ENCODE assay signal across 1 cellular context in genomic region chr5:174532453-174533126, GRCh38.
TF ChIP-seq lines count a peak whose summit lies in the region.

No MANE protein-coding gene starts in this region.

TF ChIP-seq in HEK293, 187 proteins besides CTCF, POLR2A, EP300 and RAD21 (continued from another document and continues in another):
- TF ChIP-seq KLF1 (tag by site-specific recombination; IDR thresholded peaks at IDR 0.05) = no peak
- TF ChIP-seq ZNF585B (tag by site-specific recombination; IDR thresholded peaks at IDR 0.05) = no peak
- no peak for TF ChIP-seq MEIS1 (CRISPR knock-in tag; IDR thresholded peaks at IDR 0.05; ENCODE audit: borderline replicate concordance)
- TF ChIP-seq, protein P1, sequence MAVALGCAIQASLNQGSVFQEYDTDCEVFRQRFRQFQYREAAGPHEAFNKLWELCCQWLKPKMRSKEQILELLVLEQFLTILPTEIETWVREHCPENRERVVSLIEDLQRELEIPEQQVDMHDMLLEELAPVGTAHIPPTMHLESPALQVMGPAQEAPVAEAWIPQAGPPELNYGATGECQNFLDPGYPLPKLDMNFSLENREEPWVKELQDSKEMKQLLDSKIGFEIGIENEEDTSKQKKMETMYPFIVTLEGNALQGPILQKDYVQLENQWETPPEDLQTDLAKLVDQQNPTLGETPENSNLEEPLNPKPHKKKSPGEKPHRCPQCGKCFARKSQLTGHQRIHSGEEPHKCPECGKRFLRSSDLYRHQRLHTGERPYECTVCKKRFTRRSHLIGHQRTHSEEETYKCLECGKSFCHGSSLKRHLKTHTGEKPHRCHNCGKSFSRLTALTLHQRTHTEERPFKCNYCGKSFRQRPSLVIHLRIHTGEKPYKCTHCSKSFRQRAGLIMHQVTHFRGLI (tag by site-specific recombination; IDR thresholded peaks at IDR 0.05) = 0 out of 2 replicates have a peak, but pooled peaks have one; percentile 11
- TF ChIP-seq IKZF3 (tag by site-specific recombination; IDR thresholded peaks at IDR 0.05) = peak; percentile 95
- no peak for TF ChIP-seq SCRT1 (tag by site-specific recombination; IDR thresholded peaks at IDR 0.05; ENCODE audit: borderline replicate concordance)
- no peak for TF ChIP-seq ZNF426 (tag by site-specific recombination; IDR thresholded peaks at IDR 0.05)
- no peak for TF ChIP-seq ZNF169 (tag by site-specific recombination; IDR thresholded peaks at IDR 0.05)
- TF ChIP-seq ZNF394 (tag by site-specific recombination; IDR thresholded peaks at IDR 0.05; ENCODE audit: borderline replicate concordance) = no peak; the same call in 1 of the 2 replicates
- peak; percentile 84; the same call in 1 of the 2 replicates for TF ChIP-seq ZNF561 (tag by site-specific recombination; IDR thresholded peaks at IDR 0.05; ENCODE audit: borderline replicate concordance)
- peak; percentile 76 for TF ChIP-seq KLF8 (tag by site-specific recombination; IDR thresholded peaks at IDR 0.05)
- TF ChIP-seq ZNF654 (tag by site-specific recombination; IDR thresholded peaks at IDR 0.05; ENCODE audit: low read depth) = no peak
- TF ChIP-seq, protein P2, sequence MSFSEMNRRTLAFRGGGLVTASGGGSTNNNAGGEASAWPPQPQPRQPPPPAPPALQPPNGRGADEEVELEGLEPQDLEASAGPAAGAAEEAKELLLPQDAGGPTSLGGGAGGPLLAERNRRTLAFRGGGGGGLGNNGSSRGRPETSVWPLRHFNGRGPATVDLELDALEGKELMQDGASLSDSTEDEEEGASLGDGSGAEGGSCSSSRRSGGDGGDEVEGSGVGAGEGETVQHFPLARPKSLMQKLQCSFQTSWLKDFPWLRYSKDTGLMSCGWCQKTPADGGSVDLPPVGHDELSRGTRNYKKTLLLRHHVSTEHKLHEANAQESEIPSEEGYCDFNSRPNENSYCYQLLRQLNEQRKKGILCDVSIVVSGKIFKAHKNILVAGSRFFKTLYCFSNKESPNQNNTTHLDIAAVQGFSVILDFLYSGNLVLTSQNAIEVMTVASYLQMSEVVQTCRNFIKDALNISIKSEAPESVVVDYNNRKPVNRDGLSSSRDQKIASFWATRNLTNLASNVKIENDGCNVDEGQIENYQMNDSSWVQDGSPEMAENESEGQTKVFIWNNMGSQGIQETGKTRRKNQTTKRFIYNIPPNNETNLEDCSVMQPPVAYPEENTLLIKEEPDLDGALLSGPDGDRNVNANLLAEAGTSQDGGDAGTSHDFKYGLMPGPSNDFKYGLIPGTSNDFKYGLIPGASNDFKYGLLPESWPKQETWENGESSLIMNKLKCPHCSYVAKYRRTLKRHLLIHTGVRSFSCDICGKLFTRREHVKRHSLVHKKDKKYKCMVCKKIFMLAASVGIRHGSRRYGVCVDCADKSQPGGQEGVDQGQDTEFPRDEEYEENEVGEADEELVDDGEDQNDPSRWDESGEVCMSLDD (tag by site-specific recombination; IDR thresholded peaks at IDR 0.05) = no peak
- TF ChIP-seq OSR2 (tag by site-specific recombination; IDR thresholded peaks at IDR 0.05) = peak; percentile 97
- TF ChIP-seq ZNF629 (tag by site-specific recombination; IDR thresholded peaks at IDR 0.05) = peak; percentile 88
- TF ChIP-seq ZBTB11 (tag by site-specific recombination; conservative IDR thresholded peaks at IDR 0.05; ENCODE audit: low read depth) = peak; percentile 30; the same call in 1 of the 2 replicates
- peak; percentile 55 for TF ChIP-seq SP2 (tag by site-specific recombination; IDR thresholded peaks at IDR 0.05)
- no peak for TF ChIP-seq HOXD13 (CRISPR knock-in tag; IDR thresholded peaks at IDR 0.05; ENCODE audit: borderline replicate concordance)
- TF ChIP-seq ZNF521 (tag by site-specific recombination; IDR thresholded peaks at IDR 0.05) = no peak
- no peak for TF ChIP-seq ZNF548 (tag by site-specific recombination; IDR thresholded peaks at IDR 0.05)
- no peak for TF ChIP-seq ZBTB48 (tag by site-specific recombination; IDR thresholded peaks at IDR 0.05)
- TF ChIP-seq ZNF354C (tag by site-specific recombination; IDR thresholded peaks at IDR 0.05; ENCODE audit: borderline replicate concordance, low read depth) = no peak
- TF ChIP-seq, protein P3, sequence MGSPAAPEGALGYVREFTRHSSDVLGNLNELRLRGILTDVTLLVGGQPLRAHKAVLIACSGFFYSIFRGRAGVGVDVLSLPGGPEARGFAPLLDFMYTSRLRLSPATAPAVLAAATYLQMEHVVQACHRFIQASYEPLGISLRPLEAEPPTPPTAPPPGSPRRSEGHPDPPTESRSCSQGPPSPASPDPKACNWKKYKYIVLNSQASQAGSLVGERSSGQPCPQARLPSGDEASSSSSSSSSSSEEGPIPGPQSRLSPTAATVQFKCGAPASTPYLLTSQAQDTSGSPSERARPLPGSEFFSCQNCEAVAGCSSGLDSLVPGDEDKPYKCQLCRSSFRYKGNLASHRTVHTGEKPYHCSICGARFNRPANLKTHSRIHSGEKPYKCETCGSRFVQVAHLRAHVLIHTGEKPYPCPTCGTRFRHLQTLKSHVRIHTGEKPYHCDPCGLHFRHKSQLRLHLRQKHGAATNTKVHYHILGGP (tag by site-specific recombination; IDR thresholded peaks at IDR 0.05) = no peak
- TF ChIP-seq ZBTB20 (tag by site-specific recombination; IDR thresholded peaks at IDR 0.05) = no peak
- no peak for TF ChIP-seq ZNF623 (tag by site-specific recombination; IDR thresholded peaks at IDR 0.05)
- TF ChIP-seq ZNF148 (tag by site-specific recombination; IDR thresholded peaks at IDR 0.05; ENCODE audit: borderline replicate concordance) = no peak
- no peak; the same call in 1 of the 2 replicates for TF ChIP-seq ZNF610 (tag by site-specific recombination; IDR thresholded peaks at IDR 0.05; ENCODE audit: borderline replicate concordance)
- TF ChIP-seq ZNF571 (tag by site-specific recombination; IDR thresholded peaks at IDR 0.05) = no peak
- no peak for TF ChIP-seq ZNF184 (tag by site-specific recombination; IDR thresholded peaks at IDR 0.05)
- TF ChIP-seq, protein P4, sequence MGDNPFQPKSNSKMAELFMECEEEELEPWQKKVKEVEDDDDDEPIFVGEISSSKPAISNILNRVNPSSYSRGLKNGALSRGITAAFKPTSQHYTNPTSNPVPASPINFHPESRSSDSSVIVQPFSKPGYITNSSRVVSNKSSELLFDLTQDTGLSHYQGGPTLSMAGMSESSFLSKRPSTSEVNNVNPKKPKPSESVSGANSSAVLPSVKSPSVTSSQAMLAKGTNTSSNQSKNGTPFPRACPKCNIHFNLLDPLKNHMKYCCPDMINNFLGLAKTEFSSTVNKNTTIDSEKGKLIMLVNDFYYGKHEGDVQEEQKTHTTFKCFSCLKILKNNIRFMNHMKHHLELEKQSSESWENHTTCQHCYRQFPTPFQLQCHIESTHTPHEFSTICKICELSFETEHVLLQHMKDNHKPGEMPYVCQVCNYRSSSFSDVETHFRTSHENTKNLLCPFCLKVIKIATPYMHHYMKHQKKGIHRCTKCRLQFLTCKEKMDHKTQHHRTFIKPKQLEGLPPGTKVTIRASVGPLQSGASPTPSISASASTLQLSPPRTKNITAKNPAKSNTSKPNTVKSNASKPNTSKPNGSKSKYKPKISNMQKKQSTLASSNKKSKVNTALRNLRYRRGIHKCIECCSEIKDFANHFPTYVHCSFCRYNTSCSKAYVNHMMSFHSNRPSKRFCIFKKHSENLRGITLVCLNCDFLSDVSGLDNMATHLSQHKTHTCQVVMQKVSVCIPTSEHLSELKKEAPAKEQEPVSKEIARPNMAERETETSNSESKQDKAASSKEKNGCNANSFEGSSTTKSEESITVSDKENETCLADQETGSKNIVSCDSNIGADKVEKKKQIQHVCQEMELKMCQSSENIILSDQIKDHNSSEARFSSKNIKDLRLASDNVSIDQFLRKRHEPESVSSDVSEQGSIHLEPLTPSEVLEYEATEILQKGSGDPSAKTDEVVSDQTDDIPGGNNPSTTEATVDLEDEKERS (tag by site-specific recombination; IDR thresholded peaks at IDR 0.05) = no peak
- peak; percentile 82 for TF ChIP-seq ZNF366 (tag by site-specific recombination; conservative IDR thresholded peaks at IDR 0.05)
- peak; percentile 88 for TF ChIP-seq ZNF24 (tag by site-specific recombination; IDR thresholded peaks at IDR 0.05)
- TF ChIP-seq ZNF660 (tag by site-specific recombination; IDR thresholded peaks at IDR 0.05) = peak; percentile 86
- no peak; the same call in 1 of the 2 replicates for TF ChIP-seq ZNF335 (tag by site-specific recombination; conservative IDR thresholded peaks at IDR 0.05)
- no peak for TF ChIP-seq ZNF658 (tag by site-specific recombination; IDR thresholded peaks at IDR 0.05)
- no peak for TF ChIP-seq ZNF596 (tag by site-specific recombination; IDR thresholded peaks at IDR 0.05)
- peak; percentile 86 for TF ChIP-seq ZSCAN30 (tag by site-specific recombination; IDR thresholded peaks at IDR 0.05)
- no peak for TF ChIP-seq ZNF37A (tag by site-specific recombination; IDR thresholded peaks at IDR 0.05)
- TF ChIP-seq, protein P5, sequence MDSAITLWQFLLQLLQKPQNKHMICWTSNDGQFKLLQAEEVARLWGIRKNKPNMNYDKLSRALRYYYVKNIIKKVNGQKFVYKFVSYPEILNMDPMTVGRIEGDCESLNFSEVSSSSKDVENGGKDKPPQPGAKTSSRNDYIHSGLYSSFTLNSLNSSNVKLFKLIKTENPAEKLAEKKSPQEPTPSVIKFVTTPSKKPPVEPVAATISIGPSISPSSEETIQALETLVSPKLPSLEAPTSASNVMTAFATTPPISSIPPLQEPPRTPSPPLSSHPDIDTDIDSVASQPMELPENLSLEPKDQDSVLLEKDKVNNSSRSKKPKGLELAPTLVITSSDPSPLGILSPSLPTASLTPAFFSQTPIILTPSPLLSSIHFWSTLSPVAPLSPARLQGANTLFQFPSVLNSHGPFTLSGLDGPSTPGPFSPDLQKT (IDR thresholded peaks at IDR 0.05; ENCODE audit: borderline replicate concordance, low read depth, low read length) = no peak
- peak; percentile 41; the same call in 1 of the 2 replicates for TF ChIP-seq ZNF324 (tag by site-specific recombination; IDR thresholded peaks at IDR 0.05)
- TF ChIP-seq ZNF404 (tag by site-specific recombination; IDR thresholded peaks at IDR 0.05) = no peak
- TF ChIP-seq, protein P6, sequence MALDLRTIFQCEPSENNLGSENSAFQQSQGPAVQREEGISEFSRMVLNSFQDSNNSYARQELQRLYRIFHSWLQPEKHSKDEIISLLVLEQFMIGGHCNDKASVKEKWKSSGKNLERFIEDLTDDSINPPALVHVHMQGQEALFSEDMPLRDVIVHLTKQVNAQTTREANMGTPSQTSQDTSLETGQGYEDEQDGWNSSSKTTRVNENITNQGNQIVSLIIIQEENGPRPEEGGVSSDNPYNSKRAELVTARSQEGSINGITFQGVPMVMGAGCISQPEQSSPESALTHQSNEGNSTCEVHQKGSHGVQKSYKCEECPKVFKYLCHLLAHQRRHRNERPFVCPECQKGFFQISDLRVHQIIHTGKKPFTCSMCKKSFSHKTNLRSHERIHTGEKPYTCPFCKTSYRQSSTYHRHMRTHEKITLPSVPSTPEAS (tag by site-specific recombination; IDR thresholded peaks at IDR 0.05) = peak; percentile 16; the same call in 1 of the 2 replicates
- TF ChIP-seq, protein P7, sequence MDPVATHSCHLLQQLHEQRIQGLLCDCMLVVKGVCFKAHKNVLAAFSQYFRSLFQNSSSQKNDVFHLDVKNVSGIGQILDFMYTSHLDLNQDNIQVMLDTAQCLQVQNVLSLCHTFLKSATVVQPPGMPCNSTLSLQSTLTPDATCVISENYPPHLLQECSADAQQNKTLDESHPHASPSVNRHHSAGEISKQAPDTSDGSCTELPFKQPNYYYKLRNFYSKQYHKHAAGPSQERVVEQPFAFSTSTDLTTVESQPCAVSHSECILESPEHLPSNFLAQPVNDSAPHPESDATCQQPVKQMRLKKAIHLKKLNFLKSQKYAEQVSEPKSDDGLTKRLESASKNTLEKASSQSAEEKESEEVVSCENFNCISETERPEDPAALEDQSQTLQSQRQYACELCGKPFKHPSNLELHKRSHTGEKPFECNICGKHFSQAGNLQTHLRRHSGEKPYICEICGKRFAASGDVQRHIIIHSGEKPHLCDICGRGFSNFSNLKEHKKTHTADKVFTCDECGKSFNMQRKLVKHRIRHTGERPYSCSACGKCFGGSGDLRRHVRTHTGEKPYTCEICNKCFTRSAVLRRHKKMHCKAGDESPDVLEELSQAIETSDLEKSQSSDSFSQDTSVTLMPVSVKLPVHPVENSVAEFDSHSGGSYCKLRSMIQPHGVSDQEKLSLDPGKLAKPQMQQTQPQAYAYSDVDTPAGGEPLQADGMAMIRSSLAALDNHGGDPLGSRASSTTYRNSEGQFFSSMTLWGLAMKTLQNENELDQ (tag by site-specific recombination; IDR thresholded peaks at IDR 0.05; ENCODE audit: low read depth) = no peak
